8 cellular contexts compared by ENCODE assay signal in genomic region chr12:22626429-22626828, GRCh38. TPM values are rescaled to one million over a fixed set of nuclear protein-coding genes. Genes with fewer than 3 reads are reported as not detected.
A peak's percentile ranks its signal among the peaks of the same experiment; 100 is the strongest.
DNase-seq lines count a peak whose midpoint lies in the region; ATAC-seq and TF ChIP-seq lines count a peak whose summit lies in the region.

No MANE protein-coding gene starts in this region.

- no peaks in the 10 kb centered on the region for H3K9me2 ChIP-seq in OCI-LY1 (ENCODE audit: low read depth, low read length)

- H3K36me3 ChIP-seq in OCI-LY1 (ENCODE audit: insufficient read depth, low read length) (no peaks in the 10 kb centered on the region), muscle layer of duodenum (ENCODE audit: control insufficient read depth in 1 of 2, insufficient read depth in 2 of 2, low read length in 2 of 2) (peaks cover 0 to 9% of the 10 kb centered on the region in 2 donors), vagina (no peaks in the 10 kb centered on the region)

- H3K27ac ChIP-seq in OCI-LY1 (ENCODE audit: low read depth, low read length, poor library complexity, severe bottlenecking), result peak overlapping the region; percentile 41
- peak overlapping the region; percentile 97 for H3K27ac ChIP-seq in muscle layer of duodenum (ENCODE audit: low read length)
- peak overlapping the region; percentile 97 for H3K27ac ChIP-seq in vagina

- no peak for DNase-seq in activated CD4-positive, CD25-positive, alpha-beta regulatory T cell treated with anti-CD3 and anti-CD28 coated beads, Interleukin-2, amount 50 U/mL, for 72 hours
- DNase-seq in HFF-Myc (ENCODE audit: extremely low read depth, low read depth) (no peak), choroid plexus epithelial cell (ENCODE audit: low read depth) (peak; percentile 51), vagina (ENCODE audit: extremely low spot score in 2 of 2) (no peak), AG08396 (ENCODE audit: low spot score) (no peak)

- TF ChIP-seq POLR2A in vagina (IDR thresholded peaks at IDR 0.05), result no peak

- ATAC-seq in activated CD4-positive, CD25-positive, alpha-beta regulatory T cell treated with anti-CD3 and anti-CD28 coated beads, Interleukin-2, amount 50 U/mL, for 24 hours, result peak; percentile 34 to 48

- no peak for TF ChIP-seq CTCF in HFF-Myc (IDR thresholded peaks at IDR 0.05; ENCODE audit: low read depth, low read length, missing control alignments)
- no peak for TF ChIP-seq CTCF in OCI-LY1 (IDR thresholded peaks at IDR 0.05; ENCODE audit: low read length)
- no peak for TF ChIP-seq CTCF in choroid plexus epithelial cell (conservative IDR thresholded peaks at IDR 0.05; ENCODE audit: low read depth, low read length)
- TF ChIP-seq CTCF in vagina (IDR thresholded peaks at IDR 0.05), result no peak

- no peaks in the 10 kb centered on the region for H4K20me1 ChIP-seq in OCI-LY1 (ENCODE audit: insufficient read depth, low read length)

- H3K79me2 ChIP-seq in OCI-LY1 (ENCODE audit: insufficient read depth, low read length), result peaks cover 49% of the 10 kb centered on the region

- no peaks in the 10 kb centered on the region for H3K27me3 ChIP-seq in OCI-LY1 (ENCODE audit: insufficient read depth, low read length)
- no peaks in the 10 kb centered on the region for H3K27me3 ChIP-seq in muscle layer of duodenum (ENCODE audit: low read depth, low read length)
- no peaks in the 10 kb centered on the region for H3K27me3 ChIP-seq in vagina

- intact Hi-C loops in vagina (cut with DNase I), result no loop called here

- peak overlapping the region; percentile 99 for H3K4me2 ChIP-seq in OCI-LY1 (ENCODE audit: low read length)

- H3K9me3 ChIP-seq in OCI-LY1 (ENCODE audit: low read length), result no peaks in the 10 kb centered on the region
- no peaks in the 10 kb centered on the region for H3K9me3 ChIP-seq in muscle layer of duodenum (ENCODE audit: control insufficient read depth in 1 of 2, low read length in 2 of 2)
- no peaks in the 10 kb centered on the region for H3K9me3 ChIP-seq in vagina

- H3K4me1 ChIP-seq in OCI-LY1 (ENCODE audit: insufficient read depth, low read length, severe bottlenecking) (peaks cover 48% of the 10 kb centered on the region), muscle layer of duodenum (ENCODE audit: control insufficient read depth in 1 of 2, insufficient read depth in 2 of 2, low read length in 2 of 2) (peaks cover 10 to 14% of the 10 kb centered on the region in 2 donors), vagina (peaks cover 50% of the 10 kb centered on the region)

- no peaks in the 10 kb centered on the region for H3F3A ChIP-seq in OCI-LY1 (ENCODE audit: insufficient read depth, low read length)

- H3K9ac ChIP-seq in OCI-LY1 (ENCODE audit: low read length), result peak overlapping the region; percentile 70

- no peak overlapping the region for H2AFZ ChIP-seq in OCI-LY1 (ENCODE audit: low read length)

- H3K4me3 ChIP-seq in HFF-Myc (replicated peaks; ENCODE audit: low read depth, low read length) (peak overlapping the region; percentile 97), OCI-LY1 (ENCODE audit: low read depth, low read length, poor library complexity, severe bottlenecking) (peak overlapping the region; percentile 87), choroid plexus epithelial cell (ENCODE audit: low read depth, low read length) (peak overlapping the region; percentile 90), muscle layer of duodenum (ENCODE audit: low read depth in 1 of 2, low read length in 2 of 2) (peak overlapping the region; percentile 97 to 98), vagina (peak overlapping the region; percentile 78 to 90)

RNA-seq across cellular contexts. Expression of gene ETNK1, which starts 1.5 kb away (rescaled TPM):
- 23.3 TPM for total RNA-seq in vagina

Comparison
In these comparisons a context has a peak if more than half of its experiments do, and no peak if none do; other contexts are left out.
1. H3K27ac ChIP-seq: peak in every context shown above with its lines; median percentile 97 in muscle layer of duodenum; 97 in vagina; 41 in OCI-LY1.